In the genomic region with DNA sequence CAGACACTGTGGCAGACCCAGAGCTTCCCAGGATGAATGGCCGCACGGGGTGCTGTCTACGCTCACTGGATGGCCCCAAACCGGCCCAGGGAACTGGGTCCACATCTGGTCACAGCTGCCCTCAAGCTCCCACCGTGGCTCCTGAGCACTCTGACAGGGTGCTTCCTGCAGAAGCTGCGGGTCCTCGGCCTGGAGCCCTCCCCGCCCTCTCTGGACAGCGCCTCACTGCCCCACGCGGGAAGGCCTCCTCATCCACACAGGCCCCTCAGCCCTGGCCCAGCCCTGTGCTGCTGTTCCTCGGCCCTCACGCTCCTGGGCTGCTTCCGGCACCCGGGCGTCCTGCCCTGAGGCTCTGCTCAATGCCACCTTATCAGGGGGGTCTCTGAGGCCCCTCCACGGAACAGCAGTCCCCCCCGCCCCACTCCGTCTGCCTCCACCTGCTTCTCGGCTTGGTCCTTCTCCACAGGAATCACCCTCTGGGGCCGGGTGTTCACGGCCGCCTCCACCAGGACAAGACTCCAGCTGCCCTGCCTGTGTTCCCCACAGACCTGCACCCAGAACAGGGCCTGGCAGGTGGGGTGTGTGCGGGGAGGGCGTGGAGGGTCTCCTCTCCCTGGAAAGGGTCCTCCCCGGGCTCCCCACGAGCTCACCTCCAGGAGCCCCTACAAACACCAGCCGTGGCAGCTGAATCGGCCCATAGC, we compare ENCODE assay signal across 16 cellular contexts.
"Had no signal": no experiment of that assay in that cellular context is flagged by ENCODE, and none has a peak within 500 bp of the region (broad histone marks: within the 10 kb centered on the region; RNA-seq: fewer than 3 reads in every experiment).

No MANE protein-coding gene starts in this region.

- ATAC-seq: psoas muscle, right lobe of liver, SK-N-SH treated with all-trans-retinoic acid at 6 μM for 48 hours had no signal

- H3K27ac Mint-ChIP-seq: activated B cell treated with CpG ODN at 0.5 μM for 24 hours, memory B cell had no signal

- H3K27me3 Mint-ChIP-seq: activated B cell treated with CpG ODN at 0.5 μM for 24 hours, memory B cell, T-cell had no signal

- H3K9me3 ChIP-seq: esophagus squamous epithelium, ovary, psoas muscle, right lobe of liver had no signal

- H3K4me1 ChIP-seq: right lobe of liver had no signal

- H3K36me3 ChIP-seq: ovary, right lobe of liver had no signal

- H3K4me3 ChIP-seq: esophagus squamous epithelium, ovary, psoas muscle, right lobe of liver had no signal

- H3K9me3 Mint-ChIP-seq: memory B cell, T-cell had no signal

- H3K27ac ChIP-seq: esophagus squamous epithelium, ovary, psoas muscle, right lobe of liver had no signal

- H3K4me3 Mint-ChIP-seq: activated B cell treated with CpG ODN at 0.5 μM for 24 hours, memory B cell, T-cell had no signal

- H3K27me3 ChIP-seq: esophagus squamous epithelium, ovary, right lobe of liver had no signal

- DNase-seq: activated B cell treated with CpG ODN at 0.5 μM for 24 hours; activated CD4-positive, alpha-beta T cell treated with anti-CD3 and anti-CD28 coated beads, Interleukin-2, amount 50 U/mL, for 1 hour; activated effector memory CD4-positive, alpha-beta T cell treated with Interleukin-2 at 50 U/mL for 16 hours; activated naive CD4-positive, alpha-beta T cell treated with anti-CD3 and anti-CD28 coated beads, Interleukin-2, amount 50 U/mL, for 16 hours; amniotic stem cell; dermis blood vessel endothelial cell; effector memory CD4-positive, alpha-beta T cell; esophagus squamous epithelium; ovary; small intestine; stimulated activated CD4-positive, alpha-beta T cell treated with anti-CD3 and anti-CD28 coated beads, Interleukin-2, amount 100 ng/mL, for 48 hours had no signal
